ENCODE assay signal across 2 cellular contexts in genomic region chr5:140227046-140227445, GRCh38.
TF ChIP-seq lines count a peak whose summit lies in the region.

No MANE protein-coding gene starts in this region.

TF ChIP-seq in GM23338, 12 proteins besides CTCF, POLR2A, EP300 and RAD21:
- TF ChIP-seq JUNB (IDR thresholded peaks at IDR 0.05; ENCODE audit: unreplicated experiment) (no peak), ETS1 (IDR thresholded peaks at IDR 0.05) (no peak), CREB1 (CRISPR knock-in tag; IDR thresholded peaks at IDR 0.05; ENCODE audit: low read depth) (no peak), NANOG (IDR thresholded peaks at IDR 0.05; ENCODE audit: borderline replicate concordance) (no peak), REST (IDR thresholded peaks at IDR 0.05; ENCODE audit: unreplicated experiment) (no peak), ZNF462 (CRISPR knock-in tag; IDR thresholded peaks at IDR 0.05) (no peak), ZNF331 (CRISPR knock-in tag; IDR thresholded peaks at IDR 0.05; ENCODE audit: low read depth) (no peak), POLR2AphosphoS5 (IDR thresholded peaks at IDR 0.05; ENCODE audit: low read depth) (no peak)

TF ChIP-seq in K562, 482 proteins besides CTCF, POLR2A, EP300 and RAD21:
- TF ChIP-seq MITF (IDR thresholded peaks at IDR 0.05) (no peak), SREBF1 (IDR thresholded peaks at IDR 0.05; ENCODE audit: borderline replicate concordance, low read depth, low read length) (no peak), RB1 (IDR thresholded peaks at IDR 0.05; ENCODE audit: low read depth) (no peak), HNRNPK (IDR thresholded peaks at IDR 0.05; ENCODE audit: low read depth, low read length, poor library complexity, severe bottlenecking) (no peak), STAT5A (IDR thresholded peaks at IDR 0.05; ENCODE audit: borderline replicate concordance, low read length) (no peak), ATF7 (IDR thresholded peaks at IDR 0.05) (no peak), TAF15 (IDR thresholded peaks at IDR 0.05; ENCODE audit: low read depth, low read length) (no peak), ETV1 (tag; conservative IDR thresholded peaks at IDR 0.05; ENCODE audit: low read depth) (no peak), ZBTB11 (CRISPR knock-in tag; IDR thresholded peaks at IDR 0.05) (no peak), RCOR1 (IDR thresholded peaks at IDR 0.05; ENCODE audit: borderline replicate concordance in 1 of 2, low read depth in 2 of 2, low read length in 2 of 2) (no peak)
